Comparison of ENCODE assay signal across 1 cellular context in genomic region chrX:42837747-42838146, GRCh38.
TF ChIP-seq lines count a peak whose summit lies in the region.

No MANE protein-coding gene starts in this region.

TF ChIP-seq in GM23338, 12 proteins besides CTCF, POLR2A, EP300 and RAD21 (continued from another document):
- TF ChIP-seq ZNF462 (CRISPR knock-in tag; IDR thresholded peaks at IDR 0.05) (no peak), ZNF331 (CRISPR knock-in tag; IDR thresholded peaks at IDR 0.05; ENCODE audit: low read depth) (no peak), ZNF114 (CRISPR knock-in tag; IDR thresholded peaks at IDR 0.05) (no peak)
